Comparison of ENCODE assay signal across 16 cellular contexts in genomic region chr9:4328723-4329122, GRCh38.
"Had no signal": no experiment of that assay in that cellular context is flagged by ENCODE, and none has a peak within 500 bp of the region (broad histone marks: within the 10 kb centered on the region; RNA-seq: fewer than 3 reads in every experiment).

No MANE protein-coding gene starts in this region.

- H3K9me3 ChIP-seq: ovary had no signal

- DNase-seq: activated CD4-positive, CD25-positive, alpha-beta regulatory T cell treated with anti-CD3 and anti-CD28 coated beads, Interleukin-2, amount 50 U/mL, for 72 hours; activated CD8-positive, alpha-beta memory T cell treated with anti-CD3 and anti-CD28 coated beads, Interleukin-2, amount 50 U/mL, for 4 hours; activated CD8-positive, alpha-beta T cell treated with anti-CD3 and anti-CD28 coated beads for 36 hours; activated gamma-delta T cell treated with Interleukin-2 at 50 U/mL for 16 hours; activated naive CD8-positive, alpha-beta T cell treated with anti-CD3 and anti-CD28 coated beads, Interleukin-2, amount 10 ng/mL, durations not matched to agents 7 days and 5 days; activated T-cell treated with anti-CD3 and anti-CD28 coated beads, Interleukin-2, amount 50 U/mL, for 72 hours; aorta; central memory CD4-positive, alpha-beta T cell; cortex of kidney; effector CD8-positive, alpha-beta T cell; ovary; stimulated activated CD4-positive, alpha-beta T cell treated with anti-CD3 and anti-CD28 coated beads, Interleukin-4, amount 100 ng/mL, for 1 hour; stimulated activated CD8-positive, alpha-beta memory T cell treated with anti-CD3 and anti-CD28 coated beads, Interleukin-4, amount 100 ng/mL, for 48 hours; T-helper 2 cell had no signal

- H3K27ac ChIP-seq: ovary had no signal

- H3K27me3 ChIP-seq: ovary had no signal

- H3K27ac Mint-ChIP-seq: activated CD8-positive, alpha-beta T cell treated with anti-CD3 and anti-CD28 coated beads for 36 hours; activated naive CD8-positive, alpha-beta T cell treated with anti-CD3 and anti-CD28 coated beads, Interleukin-2, amount 10 ng/mL, durations not matched to agents 7 days and 5 days; activated T-cell treated with anti-CD3 and anti-CD28 coated beads, Interleukin-2, amount 50 U/mL, for 72 hours; stimulated activated naive CD8-positive, alpha-beta T cell treated with anti-CD3 and anti-CD28 coated beads, Interleukin-15, Interleukin-2, amounts not matched to agents 100 ng/mL and 50 ng/mL, for 24 hours had no signal

- H3K9me3 Mint-ChIP-seq: activated CD8-positive, alpha-beta T cell treated with anti-CD3 and anti-CD28 coated beads for 36 hours; activated naive CD8-positive, alpha-beta T cell treated with anti-CD3 and anti-CD28 coated beads, Interleukin-2, amount 10 ng/mL, durations not matched to agents 7 days and 5 days; activated T-cell treated with anti-CD3 and anti-CD28 coated beads, Interleukin-2, amount 50 U/mL, for 72 hours; neural crest cell; stimulated activated naive CD8-positive, alpha-beta T cell treated with anti-CD3 and anti-CD28 coated beads, Interleukin-15, Interleukin-2, amounts not matched to agents 100 ng/mL and 50 ng/mL, for 24 hours had no signal

- H3K27me3 Mint-ChIP-seq: activated CD8-positive, alpha-beta T cell treated with anti-CD3 and anti-CD28 coated beads for 36 hours; activated naive CD8-positive, alpha-beta T cell treated with anti-CD3 and anti-CD28 coated beads, Interleukin-2, amount 10 ng/mL, durations not matched to agents 7 days and 5 days; stimulated activated naive CD8-positive, alpha-beta T cell treated with anti-CD3 and anti-CD28 coated beads, Interleukin-15, Interleukin-2, amounts not matched to agents 100 ng/mL and 50 ng/mL, for 24 hours had no signal

- H3K36me3 Mint-ChIP-seq: activated naive CD8-positive, alpha-beta T cell treated with anti-CD3 and anti-CD28 coated beads, Interleukin-2, amount 10 ng/mL, durations not matched to agents 7 days and 5 days had no signal

- H3K4me3 ChIP-seq: ovary had no signal

- H3K36me3 ChIP-seq: ovary had no signal

- H3K4me3 Mint-ChIP-seq: activated CD8-positive, alpha-beta T cell treated with anti-CD3 and anti-CD28 coated beads for 36 hours; activated naive CD8-positive, alpha-beta T cell treated with anti-CD3 and anti-CD28 coated beads, Interleukin-2, amount 10 ng/mL, durations not matched to agents 7 days and 5 days; activated T-cell treated with anti-CD3 and anti-CD28 coated beads, Interleukin-2, amount 50 U/mL, for 72 hours; neural crest cell; stimulated activated naive CD8-positive, alpha-beta T cell treated with anti-CD3 and anti-CD28 coated beads, Interleukin-15, Interleukin-2, amounts not matched to agents 100 ng/mL and 50 ng/mL, for 24 hours had no signal

- ATAC-seq: activated CD8-positive, alpha-beta T cell treated with anti-CD3 and anti-CD28 coated beads for 36 hours; activated T-cell treated with anti-CD3 and anti-CD28 coated beads, Interleukin-2, amount 50 U/mL, for 72 hours had no signal
